11 cellular contexts compared by ENCODE assay signal in the genomic region with DNA sequence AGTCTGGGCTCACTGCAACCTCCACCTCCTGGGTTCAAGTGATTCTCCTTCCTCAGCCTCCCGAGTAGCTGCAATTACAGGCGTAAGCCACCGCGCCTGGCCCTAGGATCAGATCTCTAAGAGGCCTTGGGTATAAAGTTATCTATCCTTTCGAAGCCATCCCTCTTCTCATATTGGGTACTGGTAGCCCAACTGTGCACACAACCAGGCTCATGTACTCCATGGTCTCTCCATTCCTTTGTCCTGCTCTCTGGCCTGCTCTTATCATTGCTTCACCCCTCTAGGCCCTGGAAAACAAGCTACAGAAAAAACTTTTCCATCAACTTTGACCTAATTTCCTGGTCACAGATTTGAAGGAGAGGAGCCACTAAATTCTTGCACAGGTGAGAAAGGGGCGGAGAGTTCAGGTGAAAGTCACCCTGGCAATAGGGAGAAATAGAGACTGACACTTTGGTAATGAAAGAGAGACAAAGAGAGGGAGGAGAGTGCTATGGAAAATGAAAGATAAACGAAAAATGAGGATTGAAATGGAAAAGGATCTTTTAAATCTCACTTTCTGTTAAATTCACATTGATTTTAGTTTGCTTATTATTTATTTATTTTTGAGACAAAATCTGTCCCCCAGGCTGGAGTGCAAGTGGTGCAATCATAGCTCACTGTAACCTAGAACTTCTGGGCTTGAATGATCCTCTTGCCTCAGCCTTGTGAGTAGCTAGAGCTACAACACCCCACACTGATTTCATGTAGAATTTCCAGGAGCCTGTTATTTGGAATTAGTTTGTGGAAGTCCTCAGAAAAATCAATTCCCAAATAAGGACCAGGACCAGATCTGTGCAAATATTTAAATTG. TPM values are rescaled to one million over a fixed set of nuclear protein-coding genes. Genes with fewer than 3 reads are reported as not detected.
A peak's percentile ranks its signal among the peaks of the same experiment; 100 is the strongest.
DNase-seq lines count a peak whose midpoint lies in the region; ATAC-seq, FAIRE-seq and TF ChIP-seq lines count a peak whose summit lies in the region.
"Had no signal": no experiment of that assay in that cellular context is flagged by ENCODE, and none has a peak within 500 bp of the region (broad histone marks: within the 10 kb centered on the region; RNA-seq: fewer than 3 reads in every experiment).

No MANE protein-coding gene starts in this region.

- TF ChIP-seq CTCF in astrocyte (IDR thresholded peaks at IDR 0.05; ENCODE audit: insufficient read depth, low read depth, low read length) (no peak), lower lobe of right lung (IDR thresholded peaks at IDR 0.05) (no peak), type B pancreatic cell (conservative IDR thresholded peaks at IDR 0.05) (no peak), PC-3 (conservative IDR thresholded peaks at IDR 0.05; ENCODE audit: low read depth, low read length) (no peak)

- no peak overlapping the region for H3K9ac ChIP-seq in astrocyte (ENCODE audit: low read length)
- H3K9ac ChIP-seq in PC-3 (ENCODE audit: low read length) = no peak overlapping the region

- H3K27ac Mint-ChIP-seq in activated T-cell treated with anti-CD3 and anti-CD28 coated beads, Interleukin-2, amount 50 U/mL, for 24 hours = peak overlapping the region; percentile 73
- H3K27ac Mint-ChIP-seq in astrocyte (ENCODE audit: unreplicated experiment) (peak overlapping the region; percentile 42), type B pancreatic cell (peak overlapping the region; percentile 72)

- peaks cover 9% of the 10 kb centered on the region for H3F3A ChIP-seq in PC-3 (ENCODE audit: low read length, unreplicated experiment)

- H3K4me2 ChIP-seq in astrocyte (ENCODE audit: low read length) = no peak overlapping the region
- no peak overlapping the region for H3K4me2 ChIP-seq in PC-3 (ENCODE audit: low read length)

- H4K20me1 ChIP-seq in astrocyte (ENCODE audit: insufficient read depth, low read length) = peaks cover 27% of the 10 kb centered on the region
- H4K20me1 ChIP-seq in PC-3 (ENCODE audit: low read length) = peaks cover 27% of the 10 kb centered on the region

- H3K27me3 Mint-ChIP-seq in activated T-cell treated with anti-CD3 and anti-CD28 coated beads, Interleukin-2, amount 50 U/mL, for 24 hours = no peaks in the 10 kb centered on the region
- H3K27me3 Mint-ChIP-seq in astrocyte (ENCODE audit: low read depth, unreplicated experiment) = no peaks in the 10 kb centered on the region
- H3K27me3 Mint-ChIP-seq in type B pancreatic cell = no peaks in the 10 kb centered on the region

- H2AFZ ChIP-seq in astrocyte (ENCODE audit: low read depth, low read length) = no peak overlapping the region
- no peak overlapping the region for H2AFZ ChIP-seq in PC-3 (ENCODE audit: low read length)

- peaks cover 65% of the 10 kb centered on the region for H3K4me1 Mint-ChIP-seq in activated T-cell treated with anti-CD3 and anti-CD28 coated beads, Interleukin-2, amount 50 U/mL, for 24 hours (ENCODE audit: low read depth)
- H3K4me1 Mint-ChIP-seq in astrocyte (ENCODE audit: low read depth, unreplicated experiment) = peaks cover 16% of the 10 kb centered on the region
- H3K4me1 Mint-ChIP-seq in type B pancreatic cell (ENCODE audit: unreplicated experiment) = peaks cover 41% of the 10 kb centered on the region

- intact Hi-C loops in lower lobe of right lung (cut with DNase I) = no loop called here
- intact Hi-C loops in PC-3 (cut with micrococcal nuclease) = no loop called here

- H3K4me3 Mint-ChIP-seq in activated T-cell treated with anti-CD3 and anti-CD28 coated beads, Interleukin-2, amount 50 U/mL, for 24 hours = no peak overlapping the region
- peak overlapping the region; percentile 100 for H3K4me3 Mint-ChIP-seq in astrocyte (ENCODE audit: unreplicated experiment)
- peak overlapping the region; percentile 63 for H3K4me3 Mint-ChIP-seq in type B pancreatic cell

- FAIRE-seq in astrocyte (lab: Jason Lieb, UNC) = no peak
- FAIRE-seq: H1 had no signal

- H3K9me3 ChIP-seq in astrocyte (ENCODE audit: insufficient read depth, low read depth, low read length) (no peaks in the 10 kb centered on the region), lower lobe of right lung (no peaks in the 10 kb centered on the region), PC-3 (ENCODE audit: low read length) (no peaks in the 10 kb centered on the region)

- H3K79me2 ChIP-seq in astrocyte (ENCODE audit: insufficient read depth, low read length) (peaks cover 20% of the 10 kb centered on the region), PC-3 (ENCODE audit: low read length) (peaks cover 27% of the 10 kb centered on the region)

- peaks cover 40% of the 10 kb centered on the region for H3K36me3 Mint-ChIP-seq in activated T-cell treated with anti-CD3 and anti-CD28 coated beads, Interleukin-2, amount 50 U/mL, for 24 hours (ENCODE audit: low read depth)
- H3K36me3 Mint-ChIP-seq in astrocyte (ENCODE audit: low read depth, unreplicated experiment) (peaks cover 30% of the 10 kb centered on the region), type B pancreatic cell (peaks cover 30% of the 10 kb centered on the region)

- H3K27ac ChIP-seq in astrocyte (ENCODE audit: low read depth, low read length) (no peak overlapping the region), lower lobe of right lung (peak overlapping the region; percentile 96), PC-3 (ENCODE audit: low read length) (no peak overlapping the region)

- peak; percentile 26 for DNase-seq in activated T-cell treated with anti-CD3 and anti-CD28 coated beads, Interleukin-2, amount 50 U/mL, for 24 hours
- DNase-seq in activated T-cell treated with anti-CD3 and anti-CD28 coated beads for 4 hours = no peak
- no peak for DNase-seq in astrocyte (ENCODE audit: low read depth)
- peak; percentile 63 for DNase-seq in lower lobe of right lung
- DNase-seq in type B pancreatic cell (ENCODE audit: extremely low spot score, unreplicated experiment) = no peak
- DNase-seq in cerebellar cortex (ENCODE audit: low spot score) = no peak
- DNase-seq in OCI-M2 (lab: John Stamatoyannopoulos, UW; ENCODE audit: unreplicated experiment) = no peak
- no peak for DNase-seq in PC-3
- DNase-seq: C1 segment of cervical spinal cord had no signal

- BruUV-seq in PC-3 (replicated peaks; lab: Mats Ljungman, UMichigan) = no TSS peak

- H3K4me3 ChIP-seq in astrocyte (ENCODE audit: insufficient read depth, low read depth, low read length) = no peak overlapping the region
- H3K4me3 ChIP-seq in lower lobe of right lung = peak overlapping the region; percentile 75
- no peak overlapping the region for H3K4me3 ChIP-seq in PC-3 (ENCODE audit: low read length)
- H3K4me3 ChIP-seq: skin epidermis had no signal

- H3K27me3 ChIP-seq in astrocyte (ENCODE audit: insufficient read depth, low read length) = no peaks in the 10 kb centered on the region
- H3K27me3 ChIP-seq in lower lobe of right lung (ENCODE audit: low read depth) = no peaks in the 10 kb centered on the region
- no peaks in the 10 kb centered on the region for H3K27me3 ChIP-seq in PC-3 (ENCODE audit: low read length)

- ATAC-seq in lower lobe of right lung (peak; percentile 47 to 60), PC-3 (no peak)

- POLR2A ChIA-PET in PC-3 (lab: Charles Lee; ENCODE audit: unreplicated experiment) = no interaction called here

- H3K9me3 Mint-ChIP-seq in activated T-cell treated with anti-CD3 and anti-CD28 coated beads, Interleukin-2, amount 50 U/mL, for 24 hours = no peaks in the 10 kb centered on the region
- H3K9me3 Mint-ChIP-seq in astrocyte (ENCODE audit: unreplicated experiment) (no peaks in the 10 kb centered on the region), type B pancreatic cell (no peaks in the 10 kb centered on the region)

- H3K36me3 ChIP-seq in astrocyte (ENCODE audit: insufficient read depth, low read length) (peaks cover 23% of the 10 kb centered on the region), lower lobe of right lung (peaks cover 32% of the 10 kb centered on the region), PC-3 (ENCODE audit: low read depth, low read length) (peaks cover 31% of the 10 kb centered on the region)

- CTCF ChIA-PET in PC-3 (lab: Charles Lee) = interaction anchor here (0.5 to 0.6 kb wide), 2 partner anchors 42 to 146 kb away, joined by 3 read pairs; no protein-coding TSS in a partner anchor

- H3K4me1 ChIP-seq in astrocyte (ENCODE audit: insufficient read depth, low read length) = peaks cover 20% of the 10 kb centered on the region
- peaks cover 49% of the 10 kb centered on the region for H3K4me1 ChIP-seq in lower lobe of right lung
- H3K4me1 ChIP-seq in PC-3 (ENCODE audit: insufficient read depth, low read length) = peaks cover 32% of the 10 kb centered on the region

- H3K9me2 ChIP-seq in PC-3 (replicated peaks; ENCODE audit: low read length) = no peaks in the 10 kb centered on the region

RNA-seq across cellular contexts. Expression of gene TXNIP, which starts 5.9 kb away (rescaled TPM):
- total RNA-seq in astrocyte (157 and 217 TPM in 2 replicates), lower lobe of right lung (1,554 TPM), type B pancreatic cell (ENCODE audit: low replicate concordance) (88.8 and 96.7 TPM in 2 replicates), PC-3 (2014; rRNA removed) (45.3 and 66.6 TPM in 2 replicates)

RNA-seq across cellular contexts. Expression of gene POLR3GL, which starts 26.0 kb away (rescaled TPM):
- total RNA-seq in astrocyte = 19.2 and 20.5 TPM in 2 replicates
- 25.4 TPM for total RNA-seq in lower lobe of right lung
- 8.5 and 14.1 TPM in 2 replicates for total RNA-seq in type B pancreatic cell (ENCODE audit: low replicate concordance)
- 3.7 and 8.4 TPM in 2 replicates for total RNA-seq in PC-3 (2014; rRNA removed)

RNA-seq across cellular contexts. Expression of gene ANKRD34A, which starts 26.1 kb away (rescaled TPM):
- total RNA-seq in astrocyte (5.8 and 6.3 TPM in 2 replicates), lower lobe of right lung (0.41 TPM), type B pancreatic cell (ENCODE audit: low replicate concordance) (0.12 and 0.94 TPM in 2 replicates), PC-3 (2014; rRNA removed) (0.29 and 2.8 TPM in 2 replicates)

RNA-seq across cellular contexts. Expression of gene HJV, which starts 31.1 kb away (rescaled TPM):
- total RNA-seq in astrocyte (not detected in 2 replicates), lower lobe of right lung (not detected), type B pancreatic cell (ENCODE audit: low replicate concordance) (not detected in 2 replicates), PC-3 (2014; rRNA removed) (not detected in 2 replicates)

RNA-seq across cellular contexts. Expression of gene LIX1L, which starts 32.7 kb away (rescaled TPM):
- 35.4 and 37.2 TPM in 2 replicates for total RNA-seq in astrocyte
- total RNA-seq in lower lobe of right lung = 30.9 TPM
- 2.4 and 24.2 TPM in 2 replicates for total RNA-seq in type B pancreatic cell (ENCODE audit: low replicate concordance)
- 12.5 and 13.6 TPM in 2 replicates for total RNA-seq in PC-3 (2014; rRNA removed)

Comparison
In these comparisons a context has a peak if more than half of its experiments do, and no peak if none do; other contexts are left out.
1. DNase-seq: peak in activated T-cell treated with anti-CD3 and anti-CD28 coated beads, Interleukin-2, amount 50 U/mL, for 24 hours (single experiment) and lower lobe of right lung (single experiment); none in activated T-cell treated with anti-CD3 and anti-CD28 coated beads for 4 hours (single experiment), astrocyte (single experiment), type B pancreatic cell (single experiment), cerebellar cortex (single experiment), OCI-M2 (single experiment) and PC-3 (single experiment).
2. Peak in every context shown above with its lines, with median percentiles within 50 percentile points of each other: H3K27ac Mint-ChIP-seq.